ENCODE assay signal across 22 cellular contexts in genomic region chr17:43217614-43218087, GRCh38. TPM values are rescaled to one million over a fixed set of nuclear protein-coding genes. Genes with fewer than 3 reads are reported as not detected.
DNase-seq lines count a peak whose midpoint lies in the region; ATAC-seq, FAIRE-seq and TF ChIP-seq lines count a peak whose summit lies in the region.
"Had no signal": no experiment of that assay in that cellular context is flagged by ENCODE, and none has a peak within 500 bp of the region (broad histone marks: within the 10 kb centered on the region; RNA-seq: fewer than 3 reads in every experiment).

No MANE protein-coding gene starts in this region.

- H3K4me3 ChIP-seq in spleen (no peak overlapping the region), tibial artery (no peak overlapping the region)
- H3K4me3 ChIP-seq: adrenal gland; BLaER1 treated with 17β-estradiol and CSF1 and Interleukin-3, amounts not matched to agents 10 nM and 100 nM; left lung had no signal

- TF ChIP-seq CTCF in spleen (IDR thresholded peaks at IDR 0.05 in 8 of 11, conservative IDR thresholded peaks at IDR 0.05 in 3 of 11) (no peak), tibial artery (IDR thresholded peaks at IDR 0.05) (no peak)

- H3K36me3 ChIP-seq in KOPT-K1 (ENCODE audit: insufficient read depth, low read length) (peaks cover 50% of the 10 kb centered on the region), spleen (peaks cover 0 to 92% (median 27%) of the 10 kb centered on the region in 6 donors), tibial artery (peaks cover 0 to 35% (median 21%) of the 10 kb centered on the region in 3 donors)

- H3K9me3 Mint-ChIP-seq in activated naive CD4-positive, alpha-beta T cell treated with anti-CD3 and anti-CD28 coated beads, Interleukin-2, amount 50 U/mL, for 72 hours = no peaks in the 10 kb centered on the region
- H3K9me3 Mint-ChIP-seq: endodermal cell; T-helper 1 cell treated with Interleukin-12 subunit alpha and Interleukin-12 subunit beta and Interleukin-4 antibody, amounts not matched to agents 30 μg/mL and 1 μg/mL, for 36 hours had no signal

- WGBS in spleen, 5 donors = 82 to 96% (median 94%) methylated on average over 2 of the region's 2 CpGs

- DNase-seq in activated CD4-positive, CD25-positive, alpha-beta regulatory T cell treated with anti-CD3 and anti-CD28 coated beads, Interleukin-2, amount 50 U/mL, for 72 hours = no peak
- DNase-seq in activated naive CD4-positive, alpha-beta T cell treated with anti-CD3 and anti-CD28 coated beads, Interleukin-2, amount 50 U/mL, for 72 hours (ENCODE audit: low spot score in 2 of 2) = peak in 1 of 2 donors; percentile 58
- DNase-seq in spleen (peak; percentile 42), GM12892 (ENCODE audit: insufficient read length) (no peak), tibial artery (no peak)
- DNase-seq: 8988T; central memory CD4-positive, alpha-beta T cell; DMS79 treated with DMSO at 0.1 percent for 48 hours; endodermal cell; Kasumi-1; left lung; NCI-H146 had no signal

- intact Hi-C loops in spleen (cut with DNase I; ENCODE audit: low total_unique reads) (no loop called here), tibial artery (cut with DNase I; ENCODE audit: low total_unique reads) (no loop called here)

- peaks cover 5 to 13% of the 10 kb centered on the region in 2 donors for H3K36me3 Mint-ChIP-seq in activated naive CD4-positive, alpha-beta T cell treated with anti-CD3 and anti-CD28 coated beads, Interleukin-2, amount 50 U/mL, for 72 hours

- H3K27ac Mint-ChIP-seq in activated naive CD4-positive, alpha-beta T cell treated with anti-CD3 and anti-CD28 coated beads, Interleukin-2, amount 50 U/mL, for 72 hours = peak overlapping the region; percentile 85 to 91
- H3K27ac Mint-ChIP-seq: endodermal cell; T-helper 1 cell treated with Interleukin-12 subunit alpha and Interleukin-12 subunit beta and Interleukin-4 antibody, amounts not matched to agents 30 μg/mL and 1 μg/mL, for 36 hours had no signal

- peak overlapping the region; percentile 42 for H3K27ac ChIP-seq in KOPT-K1 (ENCODE audit: low read depth, low read length, poor library complexity, severe bottlenecking)
- no peak overlapping the region for H3K27ac ChIP-seq in spleen
- H3K27ac ChIP-seq in tibial artery = no peak overlapping the region
- H3K27ac ChIP-seq: adrenal gland; BLaER1 treated with 17β-estradiol and CSF1 and Interleukin-3, amounts not matched to agents 10 nM and 100 nM; left lung had no signal

- no peak for FAIRE-seq in GM12892 (lab: Jason Lieb, UNC)

- H3K9me3 ChIP-seq in KOPT-K1 (ENCODE audit: insufficient read depth, low read length, poor library complexity, severe bottlenecking) = no peaks in the 10 kb centered on the region
- H3K9me3 ChIP-seq in spleen = no peaks in the 10 kb centered on the region
- no peaks in the 10 kb centered on the region for H3K9me3 ChIP-seq in tibial artery
- H3K9me3 ChIP-seq: adrenal gland; BLaER1 treated with 17β-estradiol and CSF1 and Interleukin-3, amounts not matched to agents 10 nM and 100 nM; left lung had no signal

- peak; percentile 33 to 67 for ATAC-seq in activated CD4-positive, CD25-positive, alpha-beta regulatory T cell treated with anti-CD3 and anti-CD28 coated beads, Interleukin-2, amount 50 U/mL, for 24 hours
- ATAC-seq in activated naive CD4-positive, alpha-beta T cell treated with anti-CD3 and anti-CD28 coated beads, Interleukin-2, amount 50 U/mL, for 72 hours = peak; percentile 94 to 95
- no peak for ATAC-seq in HG03354 (IDR thresholded peaks at IDR 0.05; ENCODE audit: poor library complexity, severe bottlenecking, unreplicated experiment)
- ATAC-seq: left lung, Right ventricle myocardium inferior had no signal

- H3K4me1 ChIP-seq in spleen (peaks cover 5 to 22% (median 14%) of the 10 kb centered on the region in 6 donors), tibial artery (peaks cover 0 to 7% (median 5%) of the 10 kb centered on the region in 4 donors)

- H3K27me3 ChIP-seq in spleen (replicated peaks in 1 of 7) = no peaks in the 10 kb centered on the region
- no peaks in the 10 kb centered on the region for H3K27me3 ChIP-seq in tibial artery
- H3K27me3 ChIP-seq: adrenal gland; BLaER1 treated with 17β-estradiol and CSF1 and Interleukin-3, amounts not matched to agents 10 nM and 100 nM; left lung had no signal

- TF ChIP-seq POLR2A in spleen (IDR thresholded peaks at IDR 0.05) = no peak
- no peak for TF ChIP-seq POLR2A in GM12892 (IDR thresholded peaks at IDR 0.05; ENCODE audit: low read depth, low read length)

RNA-seq across cellular contexts. Expression of gene TMEM106A, which starts 6.0 kb away (rescaled TPM):
- 10 to 100 TPM; 11.9 to 17.0 TPM for total RNA-seq in activated naive CD4-positive, alpha-beta T cell treated with anti-CD3 and anti-CD28 coated beads, Interleukin-2, amount 50 U/mL, for 72 hours
- 10 to 100 TPM; 25.7 to 53.4 (median 32.9) TPM for total RNA-seq in spleen
- 10 to 100 TPM in 1 of 3 donors, 1 to 10 TPM in 2; 2.8 to 11.9 (median 3.3) TPM for polyA plus RNA-seq in spleen
- polyA plus RNA-seq in GM12892 (2012; ENCODE audit: missing spikeins) = 8.1 TPM

RNA-seq across cellular contexts. Expression of gene CCDC200, which starts 10.8 kb away (rescaled TPM):
- total RNA-seq in activated naive CD4-positive, alpha-beta T cell treated with anti-CD3 and anti-CD28 coated beads, Interleukin-2, amount 50 U/mL, for 72 hours = under 1 TPM in 1 of 2 donors, not detected in 1; 0.48 TPM
- under 1 TPM in 1 of 7 donors, not detected in 6; 0.64 TPM for total RNA-seq in spleen
- polyA plus RNA-seq in spleen = under 1 TPM in 2 of 3 donors, not detected in 1; 0.17 to 0.35 TPM
- polyA plus RNA-seq in GM12892 (2012; ENCODE audit: missing spikeins) = 8.6 TPM
- total RNA-seq: adrenal gland, endodermal cell, fibroblast of villous mesenchyme, NCI-H460, Right ventricle myocardium inferior, temporal lobe had no signal
- polyA plus RNA-seq: adrenal gland had no signal

RNA-seq across cellular contexts. Expression of gene RNU2-1, which starts 16.1 kb away (rescaled TPM):
- 1,000 to 10,000 TPM; 5,470 to 5,569 TPM for total RNA-seq in activated naive CD4-positive, alpha-beta T cell treated with anti-CD3 and anti-CD28 coated beads, Interleukin-2, amount 50 U/mL, for 72 hours
- total RNA-seq in spleen = over 10,000 TPM in 1 of 7 donors, 1,000 to 10,000 TPM in 3, not detected in 3; 8,053 to 10,281 (median 8,790) TPM
- polyA plus RNA-seq in spleen = not detected
- not detected for polyA plus RNA-seq in GM12892 (2012; ENCODE audit: missing spikeins)
- total RNA-seq: fibroblast of villous mesenchyme, NCI-H460, temporal lobe had no signal
- polyA plus RNA-seq: adrenal gland had no signal

RNA-seq across cellular contexts. Expression of gene NBR1, which starts 46.6 kb away (rescaled TPM):
- total RNA-seq in activated naive CD4-positive, alpha-beta T cell treated with anti-CD3 and anti-CD28 coated beads, Interleukin-2, amount 50 U/mL, for 72 hours = 10 to 100 TPM; 56.7 to 89.2 TPM
- 100 to 1,000 TPM in 1 of 7 donors, 10 to 100 TPM in 6; 69.2 to 103 (median 91.5) TPM for total RNA-seq in spleen
- 10 to 100 TPM; 18.5 to 29.3 (median 22.0) TPM for polyA plus RNA-seq in spleen
- polyA plus RNA-seq in GM12892 (2012; ENCODE audit: missing spikeins) = 30.5 TPM
